Comparison of ENCODE assay signal across 8 cellular contexts in the genomic region with DNA sequence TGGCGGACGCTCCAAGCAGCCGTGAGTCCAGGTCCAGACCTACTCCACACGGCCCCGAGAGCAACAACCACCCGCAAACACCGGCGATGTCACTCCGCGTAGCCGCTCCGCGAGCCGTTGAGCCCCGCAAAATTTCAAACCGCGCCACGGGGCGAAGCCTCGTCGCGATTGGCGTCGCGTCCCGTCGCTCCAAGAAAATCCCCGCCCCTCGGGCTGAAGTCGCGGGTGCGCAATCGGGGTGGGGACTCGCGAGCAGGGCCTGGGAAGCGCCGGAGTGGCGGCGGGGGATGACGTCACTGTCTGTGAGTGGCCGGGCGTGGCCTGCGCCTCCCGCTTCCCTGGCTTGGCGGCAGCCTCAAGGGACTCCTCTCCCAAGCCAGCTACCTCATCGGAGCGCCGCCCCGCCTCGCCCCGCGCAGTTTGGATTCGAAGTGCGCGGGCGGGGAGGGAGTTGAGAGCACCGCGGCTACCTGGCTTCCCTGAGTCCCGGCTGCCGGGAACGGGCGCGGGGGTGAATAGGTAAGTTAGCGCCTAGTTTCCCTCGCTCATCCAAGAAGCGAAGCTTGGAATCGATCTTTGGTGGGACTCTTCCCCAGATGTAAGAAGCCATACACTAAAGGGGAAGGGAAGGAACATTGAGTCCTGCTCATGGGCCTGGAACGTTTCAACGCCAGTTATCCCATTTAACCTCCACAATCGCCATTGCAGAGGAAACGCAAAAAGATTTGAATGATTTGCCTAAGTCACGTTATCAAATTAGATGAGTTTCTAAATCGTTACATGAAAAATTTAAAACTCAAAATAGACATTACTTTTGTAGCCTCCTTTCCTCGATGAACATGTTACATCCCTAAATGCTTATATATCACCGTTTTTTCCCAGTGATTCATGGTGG.
DNase-seq lines count a peak whose midpoint lies in the region; ATAC-seq and TF ChIP-seq lines count a peak whose summit lies in the region.

TSS of gene PRC1 (minus strand) at position 119 of the 895 bp plus-strand sequence. CDS start at position 1, 118 bp downstream.

- TF ChIP-seq CTCF in AG09319 (IDR thresholded peaks at IDR 0.05; ENCODE audit: low read depth, low read length), result no peak

- DNase-seq in AG09319 (ENCODE audit: extremely low read depth, low read depth) (peak; percentile 92), NCI-H446 treated with DMSO at 0.1 percent for 48 hours (lab: John Stamatoyannopoulos, UW) (peak; percentile 92), cerebellar cortex (ENCODE audit: low spot score) (peak; percentile 98), islet precursor cell (peak; percentile 100)
- DNase-seq in stimulated activated CD4-positive, alpha-beta T cell treated with anti-CD3 and anti-CD28 coated beads, Interleukin-12 subunit alpha, Interleukin-12 subunit beta, amount 100 ng/mL, for 48 hours (ENCODE audit: low read depth in 2 of 3, low spot score in 1 of 3), result peak; percentile 98 to 99 (median 99)

- ATAC-seq in GM19035 (IDR thresholded peaks at IDR 0.05; ENCODE audit: unreplicated experiment), result peak; percentile 95
- ATAC-seq in HG03354 (IDR thresholded peaks at IDR 0.05; ENCODE audit: poor library complexity, severe bottlenecking, unreplicated experiment), result peak; percentile 96
- peak; percentile 98 for ATAC-seq in activated CD4-positive, CD25-positive, alpha-beta regulatory T cell treated with anti-CD3 and anti-CD28 coated beads, Interleukin-2, amount 50 U/mL, for 24 hours

Comparison
In these comparisons a context has a peak if more than half of its experiments do, and no peak if none do; other contexts are left out.
1. Peak in every context shown above with its lines: DNase-seq and ATAC-seq.